13 cellular contexts compared by ENCODE assay signal in the genomic region with DNA sequence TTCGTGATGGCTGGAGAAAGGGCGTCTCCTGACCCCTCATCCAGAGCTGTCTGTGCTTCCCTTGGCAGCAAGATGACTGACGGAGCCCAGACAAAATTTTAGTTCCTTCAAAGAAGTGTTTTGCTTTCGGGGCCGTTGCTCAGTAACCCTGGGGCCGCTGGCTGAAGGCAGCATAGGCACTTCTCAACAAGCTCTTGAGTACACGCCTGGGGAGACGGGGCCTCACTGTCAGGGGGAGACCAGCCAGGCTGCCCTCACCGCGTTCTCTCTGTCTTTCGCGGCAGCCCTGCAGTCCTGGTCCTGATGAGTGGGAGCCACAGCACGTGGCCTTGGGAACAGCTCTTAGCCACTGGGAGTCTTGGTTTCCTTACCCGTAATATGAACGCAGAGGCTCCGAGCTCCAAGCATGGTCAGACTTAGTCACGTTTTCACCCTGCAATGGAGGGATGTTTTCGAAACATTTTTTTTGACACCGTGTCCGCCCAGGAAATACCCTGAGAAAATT.
DNase-seq lines count a peak whose midpoint lies in the region; ATAC-seq and TF ChIP-seq lines count a peak whose summit lies in the region.
"Had no signal": no experiment of that assay in that cellular context is flagged by ENCODE, and none has a peak within 500 bp of the region (broad histone marks: within the 10 kb centered on the region; RNA-seq: fewer than 3 reads in every experiment).

No MANE protein-coding gene starts in this region.

- no peak overlapping the region for H3K27ac ChIP-seq in brain microvascular endothelial cell

- intact Hi-C loops in left cardiac atrium (cut with DNase I): loop anchor here in 1 of 2 donors (10.0 kb wide), 1 partner anchor 160 kb away; no protein-coding TSS in a partner anchor
- intact Hi-C loops in sciatic nerve (cut with DNase I): no loop called here

- no peak overlapping the region for H3K4me3 ChIP-seq in brain microvascular endothelial cell (ENCODE audit: low read depth, low read length)
- H3K4me3 ChIP-seq: smooth muscle cell, tibial nerve had no signal

- in situ Hi-C loops in brain microvascular endothelial cell (cut with HindIII; ENCODE audit: low pct_ligation_motif_present, low sequenced_read_pairs): no loop called here

- TF ChIP-seq POLR2A in GM18505 (IDR thresholded peaks at IDR 0.05; ENCODE audit: borderline replicate concordance, extremely low read depth, insufficient read depth, insufficient read length): peak; percentile 47

- no peaks in the 10 kb centered on the region for H3K36me3 ChIP-seq in brain microvascular endothelial cell (replicated peaks)
- H3K36me3 ChIP-seq: tibial nerve had no signal

- DNase-seq in NOMO-1 treated with dmso at 0.1 percent for 144 hours (lab: John Stamatoyannopoulos, UW; ENCODE audit: unreplicated experiment) (peak; percentile 52), left cardiac atrium (peak; percentile 37), sciatic nerve (ENCODE audit: low spot score) (peak; percentile 58), NCI-H446 treated with DMSO at 0.1 percent for 48 hours (lab: John Stamatoyannopoulos, UW) (no peak), COLO668 (lab: John Stamatoyannopoulos, UW; ENCODE audit: unreplicated experiment) (no peak), brain microvascular endothelial cell (no peak)
- DNase-seq: activated CD8-positive, alpha-beta memory T cell treated with anti-CD3 and anti-CD28 coated beads, Interleukin-2, amount 10 ng/mL, durations not matched to agents 7 days and 5 days; amniotic stem cell; NCI-H226 had no signal

- ATAC-seq in GM18505 (IDR thresholded peaks at IDR 0.05; ENCODE audit: unreplicated experiment) (no peak), left cardiac atrium (peak in 1 of 2 donors; percentile 31), sciatic nerve (peak; percentile 16), GM19035 (IDR thresholded peaks at IDR 0.05; ENCODE audit: unreplicated experiment) (no peak)
- ATAC-seq: activated CD8-positive, alpha-beta memory T cell treated with anti-CD3 and anti-CD28 coated beads, Interleukin-2, amount 10 ng/mL, durations not matched to agents 7 days and 5 days had no signal

- H3K27me3 ChIP-seq in brain microvascular endothelial cell (replicated peaks): peaks cover 62% of the 10 kb centered on the region
- H3K27me3 ChIP-seq: tibial nerve had no signal

- no peak for TF ChIP-seq CTCF in brain microvascular endothelial cell (IDR thresholded peaks at IDR 0.05; ENCODE audit: low read depth, low read length, missing control alignments)

Comparison
In these comparisons a context has a peak if more than half of its experiments do, and no peak if none do; other contexts are left out.
1. DNase-seq: peak in NOMO-1 treated with dmso at 0.1 percent for 144 hours (single experiment), left cardiac atrium (single experiment) and sciatic nerve (single experiment); none in NCI-H446 treated with DMSO at 0.1 percent for 48 hours (single experiment), COLO668 (single experiment) and brain microvascular endothelial cell (single experiment).